Comparison of ENCODE assay signal across 1 cellular context in genomic region chr10:16816830-16817124, GRCh38.
TF ChIP-seq lines count a peak whose summit lies in the region.

No MANE protein-coding gene starts in this region.

TF ChIP-seq in GM12878, 131 proteins besides CTCF, POLR2A, EP300 and RAD21 (continued from another document):
- TF ChIP-seq E4F1 (IDR thresholded peaks at IDR 0.05; ENCODE audit: borderline replicate concordance, partially characterized antibody) (no peak), CBX3 (IDR thresholded peaks at IDR 0.05; ENCODE audit: borderline replicate concordance, low read depth) (no peak), ZZZ3 (IDR thresholded peaks at IDR 0.05; ENCODE audit: control insufficient read depth, insufficient read length, low read depth) (no peak), POLR2AphosphoS5 (IDR thresholded peaks at IDR 0.05; ENCODE audit: low read length) (no peak), LARP7 (IDR thresholded peaks at IDR 0.05) (0 out of 2 replicates have a peak, but pooled peaks have one; percentile 44), ATF7 (IDR thresholded peaks at IDR 0.05; ENCODE audit: low read depth) (no peak), MTA2 (IDR thresholded peaks at IDR 0.05; ENCODE audit: low read depth) (no peak), NBN (IDR thresholded peaks at IDR 0.05) (0 out of 2 replicates have a peak, but pooled peaks have one; percentile 11), GATAD2B (conservative IDR thresholded peaks at IDR 0.05; ENCODE audit: low read depth) (0 out of 2 replicates have a peak, but pooled peaks have one; percentile 55), IKZF2 (IDR thresholded peaks at IDR 0.05) (0 out of 4 replicates have a peak, but pooled peaks of 1 of the 2 experiments have one; percentile 11)
TF ChIP-seq in GM12878: peak in this region for 4.
